Comparison of ENCODE assay signal across 10 cellular contexts in the genomic region with DNA sequence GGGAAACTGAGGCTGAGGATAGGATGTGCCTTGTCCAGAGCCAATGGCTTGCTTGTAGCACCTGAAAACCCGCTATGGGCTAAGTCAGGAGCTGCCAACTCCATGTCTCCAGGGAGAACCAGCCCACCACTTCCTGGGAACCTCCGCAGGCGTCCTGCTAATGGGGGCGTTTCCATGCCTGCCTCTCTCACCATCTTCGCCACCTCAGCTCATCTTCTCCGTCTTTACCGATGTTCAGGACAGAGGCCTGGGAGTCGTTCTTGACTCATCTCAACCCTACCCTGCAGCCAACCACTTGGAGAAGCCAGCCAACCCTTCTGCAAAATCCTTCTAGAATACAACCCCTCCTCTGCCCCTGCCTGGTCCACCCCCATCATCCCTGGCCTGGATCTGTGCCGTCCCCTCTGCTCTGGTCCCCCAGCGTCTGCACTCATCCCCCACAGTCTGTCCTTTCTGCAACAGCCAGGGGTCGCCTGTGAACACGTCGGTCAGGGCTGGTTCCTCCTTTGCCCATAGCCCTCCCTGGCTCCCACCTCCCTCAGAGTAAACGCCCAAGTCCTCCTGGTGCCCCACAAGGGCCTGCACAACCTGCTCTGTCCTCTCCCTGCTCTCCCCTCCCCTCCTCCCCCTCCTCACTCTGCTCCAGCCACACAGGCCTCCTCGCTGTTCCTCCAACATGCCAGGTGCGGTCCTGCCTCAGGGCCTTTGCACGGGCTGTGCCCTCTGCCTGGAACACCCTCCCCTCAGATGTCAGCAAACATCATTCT. TPM values are rescaled to one million over a fixed set of nuclear protein-coding genes. Genes with fewer than 3 reads are reported as not detected.
DNase-seq lines count a peak whose midpoint lies in the region; ATAC-seq and TF ChIP-seq lines count a peak whose summit lies in the region.
"Had no signal": no experiment of that assay in that cellular context is flagged by ENCODE, and none has a peak within 500 bp of the region (broad histone marks: within the 10 kb centered on the region; RNA-seq: fewer than 3 reads in every experiment).

No MANE protein-coding gene starts in this region.

- H3K4me1 ChIP-seq in A673 (ENCODE audit: insufficient read depth, low read length, poor library complexity, severe bottlenecking): peaks cover 19% of the 10 kb centered on the region
- H3K4me1 ChIP-seq in Panc1 (ENCODE audit: control insufficient read depth, insufficient read depth, low read length): peaks cover 3% of the 10 kb centered on the region; the same call in 1 of the 2 replicates
- H3K4me1 ChIP-seq in osteoblast (ENCODE audit: insufficient read depth, low read length): peaks cover 9% of the 10 kb centered on the region
- peaks cover 0 to 6% (median 0%) of the 10 kb centered on the region in 6 donors for H3K4me1 ChIP-seq in spleen

- CTCF ChIA-PET in A673 (lab: Charles Lee): interaction anchor here (0.6 kb wide), 1 partner anchor 500 kb away, joined by 3 read pairs; no protein-coding TSS in a partner anchor
- CTCF ChIA-PET in Panc1 (lab: Charles Lee): no interaction called here
- CTCF ChIA-PET in activated CD4-positive, alpha-beta T cell treated with anti-CD3 and anti-CD28 coated beads for 36 hours (lab: Charles Lee): no interaction called here

- H3K27ac ChIP-seq in A673 (ENCODE audit: low read depth, low read length, poor library complexity, severe bottlenecking) (peak overlapping the region; percentile 99), Panc1 (ENCODE audit: low read length) (no peak overlapping the region), osteoblast (ENCODE audit: low read depth, low read length) (no peak overlapping the region), spleen (peak overlapping the region in 1 of 8 donors; percentile 51)

- no peaks in the 10 kb centered on the region for H3K9me3 Mint-ChIP-seq in nephron progenitor cell
- H3K9me3 Mint-ChIP-seq in activated CD4-positive, alpha-beta T cell treated with anti-CD3 and anti-CD28 coated beads for 36 hours (ENCODE audit: low read depth): no peaks in the 10 kb centered on the region
- H3K9me3 Mint-ChIP-seq: IgD-negative memory B cell had no signal

- in situ Hi-C loops in Panc1 (cut with HindIII; ENCODE audit: low pct_unique_long_range_greater_than_20kb, low sequenced_read_pairs): no loop called here

- ATAC-seq in Panc1 (peak; percentile 31; the same call in 1 of the 2 replicates), esophagus mucosa (peak; percentile 4)
- no peak for ATAC-seq in activated CD4-positive, alpha-beta T cell treated with anti-CD3 and anti-CD28 coated beads for 36 hours

- no peaks in the 10 kb centered on the region for H3K9me3 ChIP-seq in A673 (ENCODE audit: low read depth, low read length, poor library complexity, severe bottlenecking)
- no peaks in the 10 kb centered on the region for H3K9me3 ChIP-seq in Panc1 (ENCODE audit: control insufficient read depth, insufficient read depth, low read depth, low read length)
- no peaks in the 10 kb centered on the region for H3K9me3 ChIP-seq in osteoblast (ENCODE audit: low read depth, low read length)
- H3K9me3 ChIP-seq in spleen: no peaks in the 10 kb centered on the region

- no peak overlapping the region for H3K4me3 ChIP-seq in A673 (ENCODE audit: low read depth, low read length, poor library complexity, severe bottlenecking)
- H3K4me3 ChIP-seq in Panc1 (ENCODE audit: low read depth in 2 of 2, low read length in 2 of 2): no peak overlapping the region
- H3K4me3 ChIP-seq in osteoblast (ENCODE audit: insufficient read depth, low read length): no peak overlapping the region
- H3K4me3 ChIP-seq in spleen: no peak overlapping the region

- no peak overlapping the region for H3K4me3 Mint-ChIP-seq in nephron progenitor cell
- H3K4me3 Mint-ChIP-seq in activated CD4-positive, alpha-beta T cell treated with anti-CD3 and anti-CD28 coated beads for 36 hours: no peak overlapping the region
- H3K4me3 Mint-ChIP-seq: IgD-negative memory B cell had no signal

- H3K4me1 Mint-ChIP-seq in nephron progenitor cell: peaks cover 21% of the 10 kb centered on the region
- H3K4me1 Mint-ChIP-seq in activated CD4-positive, alpha-beta T cell treated with anti-CD3 and anti-CD28 coated beads for 36 hours: no peaks in the 10 kb centered on the region

- DNase-seq in A673 (ENCODE audit: low spot score) (no peak), Panc1 (ENCODE audit: low read depth, low spot score) (no peak), osteoblast (ENCODE audit: insufficient read length, low spot score, missing footprints) (peak; percentile 88), spleen (no peak), nephron progenitor cell (no peak), NCI-H1417 treated with DMSO at 0.1 percent for 48 hours (lab: John Stamatoyannopoulos, UW) (no peak)
- DNase-seq in activated CD4-positive, alpha-beta T cell treated with anti-CD3 and anti-CD28 coated beads for 36 hours: no peak
- DNase-seq: DMS79 had no signal

- H3K36me3 ChIP-seq in A673 (ENCODE audit: insufficient read depth, low read length, poor library complexity, severe bottlenecking) (no peaks in the 10 kb centered on the region), Panc1 (ENCODE audit: control insufficient read depth, insufficient read depth, low read length) (no peaks in the 10 kb centered on the region), osteoblast (ENCODE audit: insufficient read depth, low read length) (no peaks in the 10 kb centered on the region), spleen (no peaks in the 10 kb centered on the region)

- WGBS in spleen, 5 donors: 70 to 79% (median 72%) methylated on average over 17 of the region's 17 CpGs

- peaks cover 17% of the 10 kb centered on the region for H3K36me3 Mint-ChIP-seq in nephron progenitor cell (ENCODE audit: low read depth)
- no peaks in the 10 kb centered on the region for H3K36me3 Mint-ChIP-seq in activated CD4-positive, alpha-beta T cell treated with anti-CD3 and anti-CD28 coated beads for 36 hours (ENCODE audit: low read depth)

- H4K20me1 ChIP-seq in osteoblast (ENCODE audit: insufficient read depth, low read length): peaks cover under 1% of the 10 kb centered on the region

- no TSS peak for BruUV-seq in A673 (replicated peaks; lab: Mats Ljungman, UMichigan)
- BruUV-seq in Panc1 (replicated peaks; lab: Mats Ljungman, UMichigan): no TSS peak

- no peak overlapping the region for H3K4me2 ChIP-seq in osteoblast (ENCODE audit: insufficient read depth, low read length)

- peaks cover 6% of the 10 kb centered on the region for H3K27me3 Mint-ChIP-seq in nephron progenitor cell (ENCODE audit: low read depth, poor library complexity)
- H3K27me3 Mint-ChIP-seq in activated CD4-positive, alpha-beta T cell treated with anti-CD3 and anti-CD28 coated beads for 36 hours: peaks cover 4% of the 10 kb centered on the region

- H3K27me3 ChIP-seq in A673 (replicated peaks; ENCODE audit: insufficient read depth, low read depth, low read length, poor library complexity) (no peaks in the 10 kb centered on the region), Panc1 (ENCODE audit: control insufficient read depth, insufficient read depth, low read length) (no peaks in the 10 kb centered on the region), osteoblast (ENCODE audit: insufficient read depth, low read length) (no peaks in the 10 kb centered on the region), spleen (replicated peaks in 1 of 7) (peaks cover 0 to 32% (median 0%) of the 10 kb centered on the region in 7 donors)

- H3K79me2 ChIP-seq in osteoblast (ENCODE audit: insufficient read depth, low read length): no peaks in the 10 kb centered on the region

- TF ChIP-seq CTCF in A673 (conservative IDR thresholded peaks at IDR 0.05; ENCODE audit: low read depth, low read length) (no peak), Panc1 (IDR thresholded peaks at IDR 0.05) (no peak), osteoblast (IDR thresholded peaks at IDR 0.05; ENCODE audit: extremely low read depth, low read depth, low read length) (peak; percentile 17), spleen (IDR thresholded peaks at IDR 0.05 in 8 of 11, conservative IDR thresholded peaks at IDR 0.05 in 3 of 11) (no peak), nephron progenitor cell (IDR thresholded peaks at IDR 0.05) (no peak)

- no peak for TF ChIP-seq POLR2A in spleen (IDR thresholded peaks at IDR 0.05)

- no peak overlapping the region for H3K27ac Mint-ChIP-seq in nephron progenitor cell
- no peak overlapping the region for H3K27ac Mint-ChIP-seq in activated CD4-positive, alpha-beta T cell treated with anti-CD3 and anti-CD28 coated beads for 36 hours

- POLR2A ChIA-PET in A673 (lab: Charles Lee; ENCODE audit: low non-redundant PET): interaction anchor here (0.6 kb wide), 2 partner anchors 31 to 214 kb away, joined by 3 read pairs; a partner anchor contains a TSS
- POLR2A ChIA-PET in Panc1 (lab: Charles Lee): no interaction called here
- POLR2A ChIA-PET in activated CD4-positive, alpha-beta T cell treated with anti-CD3 and anti-CD28 coated beads for 36 hours (lab: Charles Lee): interaction anchor here (0.6 kb wide), 1 partner anchor 1051 kb away, joined by 3 read pairs; no protein-coding TSS in a partner anchor

- intact Hi-C loops in A673 (cut with micrococcal nuclease; ENCODE audit: unreplicated experiment): no loop called here
- intact Hi-C loops in Panc1 (cut with micrococcal nuclease; ENCODE audit: unreplicated experiment): no loop called here
- intact Hi-C loops in spleen (cut with DNase I; ENCODE audit: low total_unique reads): no loop called here
- intact Hi-C loops in activated CD4-positive, alpha-beta T cell treated with anti-CD3 and anti-CD28 coated beads for 36 hours (cut with DNase I, micrococcal nuclease): no loop called here

- no peak overlapping the region for H2AFZ ChIP-seq in osteoblast (ENCODE audit: low read length)

RNA-seq across cellular contexts. Expression of a gene that starts 31.0 kb away (rescaled TPM):
- total RNA-seq in A673 (2021): 215 and 240 TPM in 2 replicates
- 85.4 TPM for total RNA-seq in Panc1 (2021; ENCODE audit: unreplicated experiment)
- polyA plus RNA-seq in Panc1 (2012; ENCODE audit: insufficient read length): 65.9 TPM
- total RNA-seq in esophagus mucosa: 38.7 TPM
- total RNA-seq in osteoblast: 218 and 227 TPM in 2 replicates
- total RNA-seq in spleen: 10 to 100 TPM; 33.4 to 77.9 (median 47.1) TPM
- polyA plus RNA-seq in spleen: 1 to 10 TPM; 1.2 to 4.8 (median 1.9) TPM
- total RNA-seq in activated CD4-positive, alpha-beta T cell treated with anti-CD3 and anti-CD28 coated beads for 36 hours: 1 to 10 TPM; 1.8 TPM

Comparison
In these comparisons a context has a peak if more than half of its experiments do, and no peak if none do; other contexts are left out.
1. RNA of a gene that starts 31.0 kb away (total RNA-seq): 218 to 227 TPM in osteoblast, 215 to 240 TPM in A673, 85.4 TPM in Panc1 (single experiment), 33.4 to 77.9 TPM in spleen and 38.7 TPM in esophagus mucosa (single experiment); 1.8 TPM in activated CD4-positive, alpha-beta T cell treated with anti-CD3 and anti-CD28 coated beads for 36 hours; every median in the first group is over 10 times any median in the second.